Comparison of ENCODE assay signal across 35 cellular contexts in the genomic region with DNA sequence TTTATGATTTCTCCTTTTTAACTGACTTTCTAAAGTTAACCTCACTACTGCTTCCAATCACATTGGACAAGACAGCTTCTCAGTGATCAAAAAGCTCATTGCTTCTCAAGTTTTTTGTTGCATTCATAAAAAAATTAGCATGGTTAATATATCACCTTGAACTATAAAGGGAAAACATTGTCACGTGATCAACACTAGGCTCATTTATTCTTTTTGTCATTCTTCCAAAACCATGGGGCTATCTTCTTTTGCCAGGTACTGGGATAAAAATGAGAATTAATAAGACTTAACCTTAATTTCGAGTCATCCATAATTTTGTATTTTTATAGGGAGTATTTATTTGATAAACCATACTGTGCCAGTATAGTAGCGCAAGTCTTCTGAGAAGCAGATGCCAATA.
"Had no signal": no experiment of that assay in that cellular context is flagged by ENCODE, and none has a peak within 500 bp of the region (broad histone marks: within the 10 kb centered on the region; RNA-seq: fewer than 3 reads in every experiment).

No MANE protein-coding gene starts in this region.

- H3K36me3 ChIP-seq: MG63 had no signal

- H3K9me3 ChIP-seq: MG63 had no signal

- H3K27me3 ChIP-seq: MG63 had no signal

- H3K4me3 ChIP-seq: MG63 had no signal

- DNase-seq: Karpas-422, Kasumi-1, MM.1S, MV-4-11, NCI-H1048, NCI-H1092, NCI-H1092 treated with DMSO at 0.1 percent for 48 hours, NCI-H1105, NCI-H1105 treated with DMSO at 0.1 percent for 48 hours, NCI-H1417, NCI-H1417 treated with DMSO at 0.1 percent for 48 hours, NCI-H1436, NCI-H1436 treated with DMSO at 0.1 percent for 48 hours, NCI-H146, NCI-H1694, NCI-H1694 treated with DMSO at 0.1 percent for 48 hours, NCI-H187, NCI-H187 treated with DMSO at 0.1 percent for 48 hours, NCI-H1930, NCI-H2029, NCI-H2029 treated with DMSO at 0.1 percent for 48 hours, NCI-H2081, NCI-H2081 treated with DMSO at 0.1 percent for 48 hours, NCI-H2107, NCI-H2171, NCI-H2171 treated with DMSO at 0.1 percent for 48 hours, NCI-H2227 treated with DMSO at 0.1 percent for 48 hours, NCI-H226, NCI-H345, NCI-H446, NCI-H446 treated with DMSO at 0.1 percent for 48 hours, NCI-H510A, NCI-H510A treated with DMSO at 0.1 percent for 48 hours, NCI-H524 had no signal
